In the genomic region with DNA sequence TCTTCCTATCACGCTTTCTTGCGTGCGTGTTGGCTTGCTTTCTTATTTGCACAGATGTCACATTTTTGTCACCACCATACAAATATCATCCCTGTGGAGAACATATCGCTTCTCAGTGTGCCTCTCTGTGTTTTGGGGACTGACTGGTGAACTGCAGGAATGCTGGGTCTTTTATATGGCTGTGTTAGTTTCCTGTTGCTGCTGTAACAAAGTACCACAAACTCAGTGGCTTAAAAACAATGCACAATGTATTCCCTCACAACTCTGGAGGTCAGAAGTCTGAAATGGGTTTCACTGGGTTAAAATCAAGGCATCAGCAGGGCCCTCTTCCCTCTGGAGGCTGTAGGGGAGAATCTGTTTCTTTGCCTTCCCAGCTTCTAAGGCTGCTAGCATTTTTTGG, we compare ENCODE assay signal across 23 cellular contexts.
"Had no signal": no experiment of that assay in that cellular context is flagged by ENCODE, and none has a peak within 500 bp of the region (broad histone marks: within the 10 kb centered on the region; RNA-seq: fewer than 3 reads in every experiment).

No MANE protein-coding gene starts in this region.

- ATAC-seq: heart right ventricle; left lobe of liver; naive thymus-derived CD8-positive, alpha-beta T cell; psoas muscle had no signal

- H2AFZ ChIP-seq: neural progenitor cell had no signal

- FAIRE-seq: endothelial cell of umbilical vein, pancreas, small intestine had no signal

- H3K4me1 ChIP-seq: neural progenitor cell, psoas muscle had no signal

- H3K27me3 ChIP-seq: heart right ventricle, neural progenitor cell, pancreas, suprapubic skin, tibial nerve, upper lobe of right lung had no signal

- H3K4me3 ChIP-seq: heart right ventricle, mucosa of descending colon, neural progenitor cell, pancreas, psoas muscle, suprapubic skin, tibial nerve, upper lobe of right lung had no signal

- DNase-seq: caudate nucleus; effector CD4-positive, alpha-beta T cell; endodermal cell; erythroblast; foreskin melanocyte; islet precursor cell; mammary epithelial cell; mucosa of descending colon; naive thymus-derived CD8-positive, alpha-beta T cell; nucleus accumbens; pancreas; psoas muscle; small intestine; stimulated activated CD4-positive, alpha-beta T cell treated with anti-CD3 and anti-CD28 coated beads, Interleukin-12 subunit alpha, Interleukin-12 subunit beta, amount 100 ng/mL, for 4 hours; stimulated activated naive CD4-positive, alpha-beta T cell treated with Interleukin-2 at 50 U/mL for 16 hours; upper lobe of right lung had no signal

- H3K27ac ChIP-seq: coronary artery, heart right ventricle, neural progenitor cell, psoas muscle, suprapubic skin, tibial nerve, upper lobe of right lung had no signal

- H3K9me3 ChIP-seq: mucosa of descending colon, pancreas, psoas muscle, suprapubic skin, tibial nerve, upper lobe of right lung had no signal

- H3K4me2 ChIP-seq: neural progenitor cell had no signal

- H3K9ac ChIP-seq: neural progenitor cell had no signal

- H3K36me3 ChIP-seq: heart right ventricle, neural progenitor cell, pancreas, suprapubic skin, tibial nerve, upper lobe of right lung had no signal
